1 cellular context compared by ENCODE assay signal in the genomic region with DNA sequence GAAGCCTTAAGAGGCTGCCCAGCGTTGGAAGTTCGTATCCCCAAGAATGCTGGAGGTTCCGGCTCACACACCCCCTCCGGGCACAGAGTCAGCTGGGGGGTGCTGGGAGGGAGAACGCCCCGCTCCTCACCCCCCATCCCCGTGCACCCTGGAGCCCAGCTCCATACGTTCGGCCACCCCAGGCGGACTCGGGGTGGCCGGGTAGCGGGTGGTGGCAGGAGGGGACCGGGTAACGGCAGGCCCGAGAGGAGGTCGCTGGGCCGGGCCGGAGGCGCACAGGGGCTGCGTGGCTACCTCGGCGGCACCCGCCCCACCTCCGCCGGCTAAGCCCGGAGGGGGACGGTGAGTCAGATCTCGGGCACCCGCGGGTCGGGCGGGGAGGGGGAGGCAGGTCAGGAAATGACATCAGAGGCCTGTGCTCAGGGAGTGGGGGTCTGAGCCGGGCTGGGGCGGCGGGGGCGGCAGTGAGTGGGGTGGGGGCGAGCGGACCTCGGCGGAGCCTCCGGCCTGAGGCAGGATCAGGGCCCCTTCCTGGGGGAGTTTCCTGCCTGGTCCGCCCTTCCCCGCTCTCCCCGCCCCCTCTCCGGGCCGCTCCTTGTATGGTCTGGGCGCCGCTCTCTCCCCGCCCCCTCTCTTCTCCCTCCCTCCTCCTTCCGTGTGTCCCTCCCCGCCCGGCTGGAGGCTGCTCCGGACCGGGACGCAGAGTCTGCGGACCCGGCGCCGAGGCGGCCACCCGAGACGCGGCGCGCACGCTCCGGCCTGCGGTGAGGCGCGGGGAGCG.
TF ChIP-seq lines count a peak whose summit lies in the region.

A gene with protein sequence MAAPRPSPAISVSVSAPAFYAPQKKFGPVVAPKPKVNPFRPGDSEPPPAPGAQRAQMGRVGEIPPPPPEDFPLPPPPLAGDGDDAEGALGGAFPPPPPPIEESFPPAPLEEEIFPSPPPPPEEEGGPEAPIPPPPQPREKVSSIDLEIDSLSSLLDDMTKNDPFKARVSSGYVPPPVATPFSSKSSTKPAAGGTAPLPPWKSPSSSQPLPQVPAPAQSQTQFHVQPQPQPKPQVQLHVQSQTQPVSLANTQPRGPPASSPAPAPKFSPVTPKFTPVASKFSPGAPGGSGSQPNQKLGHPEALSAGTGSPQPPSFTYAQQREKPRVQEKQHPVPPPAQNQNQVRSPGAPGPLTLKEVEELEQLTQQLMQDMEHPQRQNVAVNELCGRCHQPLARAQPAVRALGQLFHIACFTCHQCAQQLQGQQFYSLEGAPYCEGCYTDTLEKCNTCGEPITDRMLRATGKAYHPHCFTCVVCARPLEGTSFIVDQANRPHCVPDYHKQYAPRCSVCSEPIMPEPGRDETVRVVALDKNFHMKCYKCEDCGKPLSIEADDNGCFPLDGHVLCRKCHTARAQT (plus strand): TSS at position 700 of the 781 bp plus-strand sequence. CDS start 227 bp downstream, outside the sequence.

TF ChIP-seq in endothelial cell of umbilical vein, 7 proteins besides CTCF, POLR2A, EP300 and RAD21:
- TF ChIP-seq, protein P1, sequence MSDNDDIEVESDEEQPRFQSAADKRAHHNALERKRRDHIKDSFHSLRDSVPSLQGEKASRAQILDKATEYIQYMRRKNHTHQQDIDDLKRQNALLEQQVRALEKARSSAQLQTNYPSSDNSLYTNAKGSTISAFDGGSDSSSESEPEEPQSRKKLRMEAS (IDR thresholded peaks at IDR 0.05; ENCODE audit: insufficient read depth, insufficient read length) = no peak
- TF ChIP-seq POLR2AphosphoS5 (IDR thresholded peaks at IDR 0.05; ENCODE audit: insufficient read depth, low read depth, low read length) (peak; percentile 91), FOS (IDR thresholded peaks at IDR 0.05; ENCODE audit: borderline replicate concordance, insufficient read depth, low read length) (peak; percentile 87), EZH2 (IDR thresholded peaks at IDR 0.05; ENCODE audit: borderline replicate concordance, low read depth, low read length, severe bottlenecking) (no peak), GATA2 (IDR thresholded peaks at IDR 0.05; ENCODE audit: insufficient read depth, insufficient read length, low read depth, low read length) (no peak), MYC (IDR thresholded peaks at IDR 0.05; ENCODE audit: low read depth, low read length) (peak; percentile 52), JUN (IDR thresholded peaks at IDR 0.05; ENCODE audit: borderline replicate concordance, insufficient read depth, insufficient read length, low read depth) (peak; percentile 18)
